ENCODE assay signal across 18 cellular contexts in genomic region chr15:68311464-68311835, GRCh38.
"Had no signal": no experiment of that assay in that cellular context is flagged by ENCODE, and none has a peak within 500 bp of the region (broad histone marks: within the 10 kb centered on the region; RNA-seq: fewer than 3 reads in every experiment).

No MANE protein-coding gene starts in this region.

- H3K27me3 ChIP-seq: colonic mucosa, vagina had no signal

- H3K36me3 ChIP-seq: colonic mucosa, vagina had no signal

- H3K4me3 Mint-ChIP-seq: activated T-cell treated with anti-CD3 and anti-CD28 coated beads, Interleukin-2, amount 50 U/mL, for 72 hours; natural killer cell treated with Interleukin-12 subunit alpha and Interleukin-12 subunit beta and Interleukin-15 and Interleukin-18, amount 100 ng/mL, for 72 hours; stimulated activated naive CD8-positive, alpha-beta T cell treated with anti-CD3 and anti-CD28 coated beads, Interleukin-15, amount 100 ng/mL, for 72 hours had no signal

- H3K4me3 ChIP-seq: colonic mucosa, skin epidermis, vagina had no signal

- H3K27ac ChIP-seq: colonic mucosa, foreskin keratinocyte, skin epidermis, vagina had no signal

- H3K4me1 ChIP-seq: colonic mucosa had no signal

- ATAC-seq: activated CD4-positive, CD25-positive, alpha-beta regulatory T cell treated with anti-CD3 and anti-CD28 coated beads, Interleukin-2, amount 50 U/mL, for 24 hours; activated T-cell treated with anti-CD3 and anti-CD28 coated beads, Interleukin-2, amount 50 U/mL, for 72 hours; foreskin keratinocyte; right cardiac atrium; stimulated activated naive CD8-positive, alpha-beta T cell treated with anti-CD3 and anti-CD28 coated beads, Interleukin-15, amount 100 ng/mL, for 72 hours had no signal

- H3K9me3 ChIP-seq: colonic mucosa, vagina had no signal

- H3K27ac Mint-ChIP-seq: activated T-cell treated with anti-CD3 and anti-CD28 coated beads, Interleukin-2, amount 50 U/mL, for 72 hours; natural killer cell treated with Interleukin-12 subunit alpha and Interleukin-12 subunit beta and Interleukin-15 and Interleukin-18, amount 100 ng/mL, for 72 hours; progenitor cell of endocrine pancreas; stimulated activated naive CD8-positive, alpha-beta T cell treated with anti-CD3 and anti-CD28 coated beads, Interleukin-15, amount 100 ng/mL, for 72 hours had no signal

- H3K36me3 Mint-ChIP-seq: natural killer cell treated with Interleukin-12 subunit alpha and Interleukin-12 subunit beta and Interleukin-15 and Interleukin-18, amount 100 ng/mL, for 72 hours had no signal

- DNase-seq: activated CD4-positive, alpha-beta T cell treated with anti-CD3 and anti-CD28 coated beads, Interleukin-2, amount 50 U/mL, for 1 hour; activated T-cell treated with anti-CD3 and anti-CD28 coated beads, Interleukin-2, amount 50 U/mL, for 72 hours; effector memory CD4-positive, alpha-beta T cell; foreskin keratinocyte; glutamatergic neuron; hypothalamus; kidney glomerular epithelial cell; mesenchymal stem cell; occipital lobe; right cardiac atrium; stimulated activated naive CD8-positive, alpha-beta T cell treated with anti-CD3 and anti-CD28 coated beads, Interleukin-15, amount 100 ng/mL, for 72 hours; T-helper 9 cell had no signal

- H3K9me3 Mint-ChIP-seq: activated T-cell treated with anti-CD3 and anti-CD28 coated beads, Interleukin-2, amount 50 U/mL, for 72 hours; natural killer cell treated with Interleukin-12 subunit alpha and Interleukin-12 subunit beta and Interleukin-15 and Interleukin-18, amount 100 ng/mL, for 72 hours; stimulated activated naive CD8-positive, alpha-beta T cell treated with anti-CD3 and anti-CD28 coated beads, Interleukin-15, amount 100 ng/mL, for 72 hours had no signal
